21 cellular contexts compared by ENCODE assay signal in the genomic region with DNA sequence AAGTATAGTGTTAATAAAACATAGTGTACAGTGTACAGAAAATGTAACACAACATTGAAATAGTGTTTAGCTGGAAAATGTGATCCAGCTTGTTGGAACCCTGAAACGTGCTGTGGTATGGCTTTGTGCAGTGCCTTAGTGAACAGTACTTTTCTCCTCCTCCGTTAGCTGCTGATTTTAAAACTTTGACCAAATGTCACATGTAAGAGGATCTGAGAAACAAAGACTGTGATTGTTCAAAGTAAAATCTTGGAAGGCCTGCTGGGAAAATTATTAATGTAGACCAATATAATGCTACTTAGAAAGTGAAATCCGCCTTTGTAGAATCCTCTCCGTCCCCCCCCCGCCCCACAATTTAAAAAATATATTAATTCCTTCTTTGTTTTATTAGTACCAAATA. TPM values are rescaled to one million over a fixed set of nuclear protein-coding genes. Genes with fewer than 3 reads are reported as not detected.
DNase-seq lines count a peak whose midpoint lies in the region; ATAC-seq, FAIRE-seq and TF ChIP-seq lines count a peak whose summit lies in the region.
"Had no signal": no experiment of that assay in that cellular context is flagged by ENCODE, and none has a peak within 500 bp of the region (broad histone marks: within the 10 kb centered on the region; RNA-seq: fewer than 3 reads in every experiment).

No MANE protein-coding gene starts in this region.

- peak; percentile 65 for FAIRE-seq in GM19239 (lab: Jason Lieb, UNC)
- FAIRE-seq: HTR-8/SVneo had no signal

- no peak overlapping the region for H2AFZ ChIP-seq in hepatocyte
- H2AFZ ChIP-seq in neuronal stem cell (ENCODE audit: low read length), result no peak overlapping the region
- no peak overlapping the region for H2AFZ ChIP-seq in mammary epithelial cell (ENCODE audit: low read depth, low read length)
- H2AFZ ChIP-seq: GM23338 had no signal

- H4K91ac ChIP-seq in neuronal stem cell (ENCODE audit: low read depth, low read length, poor library complexity), result no peak overlapping the region

- no peak for TF ChIP-seq CTCF in hepatocyte (IDR thresholded peaks at IDR 0.05; ENCODE audit: poor library complexity)
- TF ChIP-seq CTCF in GM13976 (IDR thresholded peaks at IDR 0.05; ENCODE audit: borderline replicate concordance, control extremely low read depth, extremely low read depth, insufficient read depth, missing control alignments), result no peak
- no peak for TF ChIP-seq CTCF in mammary epithelial cell (conservative IDR thresholded peaks at IDR 0.05 in 1 of 2, IDR thresholded peaks at IDR 0.05 in 1 of 2; ENCODE audit: extremely low read depth in 1 of 2, insufficient read depth in 1 of 2, low read depth in 1 of 2, low read length in 2 of 2)
- no peak for TF ChIP-seq CTCF in adrenal gland (IDR thresholded peaks at IDR 0.05)

- H2AK5ac ChIP-seq in neuronal stem cell (ENCODE audit: low read depth, low read length), result no peak overlapping the region

- 87% methylated on average over 5 of the region's 5 CpGs for WGBS in hepatocyte (ENCODE audit: low lambda C conversion rate, missing lambda C conversion rate)
- WGBS in neuronal stem cell (ENCODE audit: extremely low coverage in 2 of 2, insufficient read length in 2 of 2, insufficient replicate concordance in 1 of 2), 2 donors, result 100% methylated on average over 2 of the region's 5 CpGs; no CpG with 5 or more reads in 1 of the 2 donors
- 41% methylated on average over 4 of the region's 5 CpGs for WGBS in mammary epithelial cell (ENCODE audit: low coverage, missing lambda C conversion rate)
- WGBS in adrenal gland, 4 donors, result 89 to 94% (median 92%) methylated on average over 5 of the region's 5 CpGs

- no peak overlapping the region for H3K4me3 ChIP-seq in hepatocyte
- H3K4me3 ChIP-seq in neuronal stem cell (ENCODE audit: low read length in 2 of 2), result no peak overlapping the region
- no peak overlapping the region for H3K4me3 ChIP-seq in mammary epithelial cell (replicated peaks in 1 of 3; ENCODE audit: insufficient read depth in 1 of 3, low read depth in 2 of 3, low read length in 3 of 3)
- H3K4me3 ChIP-seq in adrenal gland, result no peak overlapping the region
- H3K4me3 ChIP-seq: BLaER1, GM23338 had no signal

- H4K8ac ChIP-seq in neuronal stem cell (ENCODE audit: low read depth, low read length), result no peak overlapping the region

- H3K79me2 ChIP-seq in hepatocyte (peaks cover 6% of the 10 kb centered on the region), mammary epithelial cell (ENCODE audit: insufficient read depth, low read length) (no peaks in the 10 kb centered on the region)

- no peaks in the 10 kb centered on the region for H3K9me2 ChIP-seq in hepatocyte (replicated peaks; ENCODE audit: insufficient read depth)

- no peak overlapping the region for H2BK120ac ChIP-seq in neuronal stem cell (ENCODE audit: low read depth, low read length)

- no peak overlapping the region for H3K14ac ChIP-seq in neuronal stem cell (ENCODE audit: low read length)

- no peak for TF ChIP-seq POLR2A in adrenal gland (IDR thresholded peaks at IDR 0.05)

- no peaks in the 10 kb centered on the region for H3K79me1 ChIP-seq in neuronal stem cell (ENCODE audit: low read depth, low read length)

- no peaks in the 10 kb centered on the region for H3K36me3 ChIP-seq in hepatocyte (replicated peaks; ENCODE audit: insufficient read depth, low read depth)
- peaks cover 0 to 70% of the 10 kb centered on the region in 2 donors for H3K36me3 ChIP-seq in neuronal stem cell (replicated peaks in 1 of 2; ENCODE audit: control insufficient read depth in 2 of 2, insufficient read depth in 2 of 2, low read length in 2 of 2)
- peaks cover 5% of the 10 kb centered on the region for H3K36me3 ChIP-seq in mammary epithelial cell (ENCODE audit: insufficient read depth, low read length)
- H3K36me3 ChIP-seq in adrenal gland (replicated peaks in 1 of 2), result peaks cover 0 to 10% of the 10 kb centered on the region in 2 donors

- peaks cover 11% of the 10 kb centered on the region for H3K4me1 ChIP-seq in hepatocyte (ENCODE audit: insufficient read depth)
- H3K4me1 ChIP-seq in neuronal stem cell (ENCODE audit: control insufficient read depth in 2 of 2, insufficient read depth in 1 of 2, low read depth in 1 of 2, low read length in 2 of 2), result peaks cover 2 to 3% of the 10 kb centered on the region in 2 donors
- H3K4me1 ChIP-seq in mammary epithelial cell (ENCODE audit: insufficient read depth, low read length), result peaks cover 5% of the 10 kb centered on the region
- peaks cover 0 to 3% of the 10 kb centered on the region in 2 donors for H3K4me1 ChIP-seq in adrenal gland (replicated peaks in 1 of 2)

- no peak overlapping the region for H3K23ac ChIP-seq in neuronal stem cell (ENCODE audit: low read depth, low read length, poor library complexity)

- in situ Hi-C loops in GM13976 (cut with MboI; ENCODE audit: low sequenced_read_pairs, unreplicated experiment) (no loop called here), mammary epithelial cell (cut with MboI; ENCODE audit: low sequenced_read_pairs in 2 of 2) (no loop called here)

- H2BK15ac ChIP-seq in neuronal stem cell (ENCODE audit: low read length), result no peak overlapping the region

- H2BK12ac ChIP-seq in neuronal stem cell (ENCODE audit: low read length), result no peak overlapping the region

- no peak overlapping the region for H3K9ac ChIP-seq in neuronal stem cell (ENCODE audit: low read depth, low read length, poor library complexity)
- no peak overlapping the region for H3K9ac ChIP-seq in mammary epithelial cell (ENCODE audit: insufficient read depth, low read length)
- H3K9ac ChIP-seq: BLaER1 had no signal

- intact Hi-C loops in mammary epithelial cell (cut with micrococcal nuclease), result no loop called here
- intact Hi-C loops in adrenal gland (cut with DNase I), result no loop called here

- no TSS peak for BruUV-seq in mammary epithelial cell (replicated peaks; lab: Mats Ljungman, UMichigan)

- H3K27ac ChIP-seq in hepatocyte, result peak overlapping the region; percentile 44
- H3K27ac ChIP-seq in neuronal stem cell (replicated peaks; ENCODE audit: low read length), result peak overlapping the region; percentile 20
- no peak overlapping the region for H3K27ac ChIP-seq in mammary epithelial cell (ENCODE audit: insufficient read depth, low read depth, low read length)
- no peak overlapping the region for H3K27ac ChIP-seq in adrenal gland
- H3K27ac ChIP-seq: BLaER1 had no signal

- no peak for DNase-seq in GM19239 (ENCODE audit: insufficient read length, low spot score)
- no peak for DNase-seq in hepatocyte (ENCODE audit: low spot score)
- no peak for DNase-seq in neuronal stem cell (ENCODE audit: low spot score)
- no peak for DNase-seq in GM13976 (ENCODE audit: low spot score)
- no peak for DNase-seq in mammary epithelial cell
- no peak for DNase-seq in adrenal gland
- DNase-seq: 8988T; Calu3; CD4-positive, alpha-beta memory T cell; DMS79 treated with DMSO at 0.1 percent for 48 hours; GF-D8; H7; HFFc6; IMR-90 had no signal

- ATAC-seq in HG02588 (IDR thresholded peaks at IDR 0.05; ENCODE audit: unreplicated experiment), result no peak
- ATAC-seq: HCT116 had no signal

- H4K20me1 ChIP-seq in hepatocyte (ENCODE audit: insufficient read depth, poor library complexity, severe bottlenecking) (no peaks in the 10 kb centered on the region), mammary epithelial cell (ENCODE audit: insufficient read depth, low read length) (no peaks in the 10 kb centered on the region)
- H4K20me1 ChIP-seq: BLaER1 had no signal

- H3K9me3 ChIP-seq in hepatocyte (ENCODE audit: low read depth) (no peaks in the 10 kb centered on the region), neuronal stem cell (replicated peaks in 1 of 2; ENCODE audit: control insufficient read depth in 2 of 2, insufficient read depth in 1 of 2, low read depth in 1 of 2, low read length in 2 of 2) (no peaks in the 10 kb centered on the region), mammary epithelial cell (replicated peaks; ENCODE audit: insufficient read depth, low read length) (no peaks in the 10 kb centered on the region), adrenal gland (replicated peaks in 1 of 3) (no peaks in the 10 kb centered on the region)
- H3K9me3 ChIP-seq: BLaER1 had no signal

- H3K27me3 ChIP-seq in hepatocyte, result no peaks in the 10 kb centered on the region
- H3K27me3 ChIP-seq in neuronal stem cell (ENCODE audit: control insufficient read depth in 3 of 3, insufficient read depth in 3 of 3, low read depth in 1 of 3, low read length in 3 of 3), result no peaks in the 10 kb centered on the region
- no peaks in the 10 kb centered on the region for H3K27me3 ChIP-seq in mammary epithelial cell (ENCODE audit: insufficient read depth, low read length)
- no peaks in the 10 kb centered on the region for H3K27me3 ChIP-seq in adrenal gland
- H3K27me3 ChIP-seq: BLaER1 had no signal

- CTCF ChIA-PET in mammary epithelial cell (lab: Charles Lee; ENCODE audit: low non-redundant PET), result no interaction called here

- H3K4ac ChIP-seq in neuronal stem cell (ENCODE audit: low read length), result no peak overlapping the region

- peak overlapping the region; percentile 54 for H3K4me2 ChIP-seq in hepatocyte
- H3K4me2 ChIP-seq in neuronal stem cell (ENCODE audit: insufficient read depth, low read length, poor library complexity, severe bottlenecking), result peak overlapping the region; percentile 14
- H3K4me2 ChIP-seq in mammary epithelial cell (ENCODE audit: insufficient read depth, low read depth, low read length), result no peak overlapping the region
- H3K4me2 ChIP-seq: BLaER1, GM23338 had no signal

- H2BK5ac ChIP-seq in neuronal stem cell (ENCODE audit: low read length), result no peak overlapping the region

- no peak overlapping the region for H3K18ac ChIP-seq in neuronal stem cell (ENCODE audit: low read length)

- dilution Hi-C loops in mammary epithelial cell (cut with HindIII; ENCODE audit: low sequenced_read_pairs), result no loop called here

RNA-seq across cellular contexts. Expression of a gene that starts 0.9 kb away (rescaled TPM):
- total RNA-seq in hepatocyte, result 56.6 and 69.1 TPM in 2 replicates
- 29.1 and 43.1 TPM in 2 replicates for polyA plus RNA-seq in hepatocyte
- polyA plus RNA-seq in neuronal stem cell (2013, experiment 1 of 2), result 16.0 TPM
- 16.1 TPM for polyA plus RNA-seq in neuronal stem cell (2013, experiment 2 of 2)
- under 1 TPM in 1 of 2 donors, not detected in 1; under 0.01 TPM for total RNA-seq in mammary epithelial cell
- not detected for polyA plus RNA-seq in mammary epithelial cell
- not detected for polyA minus RNA-seq in mammary epithelial cell
- not detected for total RNA-seq in adrenal gland
- not detected for polyA plus RNA-seq in adrenal gland
- total RNA-seq: A673; Calu3; CD4-positive, alpha-beta memory T cell; GM23338; H7; HFFc6; IMR-90 had no signal
- polyA plus RNA-seq: CD14-positive monocyte, IMR-90 had no signal

Comparison
In these comparisons a context has a peak if more than half of its experiments do, and no peak if none do; other contexts are left out.
1. H3K27ac ChIP-seq: peak in hepatocyte (single experiment) and neuronal stem cell (single experiment); none in mammary epithelial cell (single experiment) and adrenal gland (0 of 5).
2. RNA of a gene that starts 0.9 kb away (total RNA-seq): 56.6 to 69.1 TPM in hepatocyte; under 0.01 TPM in mammary epithelial cell and not detected in adrenal gland; every median in the first group is over 10 times any median in the second.